In the genomic region with DNA sequence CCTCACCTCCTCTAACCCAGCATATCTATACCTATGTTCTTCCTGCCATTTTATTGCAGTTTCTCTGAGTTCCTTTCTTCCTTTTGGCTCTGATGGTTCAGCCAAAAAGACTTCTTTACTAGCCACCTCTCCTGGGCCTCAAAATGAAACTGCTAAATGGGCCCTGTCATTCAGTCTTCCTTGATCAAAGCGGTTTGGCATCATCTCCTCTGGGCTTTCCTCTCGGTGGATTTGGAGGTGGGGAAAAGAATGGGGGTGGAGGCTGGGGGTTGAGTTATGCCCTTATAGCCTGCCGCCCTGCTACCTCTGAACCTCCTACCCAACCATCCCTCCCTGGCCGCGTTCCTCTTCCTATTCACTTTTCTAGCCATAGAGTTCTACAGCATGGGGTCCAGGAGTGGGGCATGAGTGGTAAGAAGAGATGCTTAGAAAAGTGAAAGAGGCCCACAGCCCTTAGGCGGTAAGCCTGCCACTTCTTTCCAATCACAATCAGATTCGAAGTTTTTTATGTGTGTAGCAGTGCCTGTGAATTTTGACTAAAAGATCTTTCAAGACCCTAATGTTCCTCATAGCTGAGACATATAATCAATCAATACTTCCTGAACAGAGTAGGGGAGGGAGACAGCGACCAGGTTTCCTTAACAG, we compare ENCODE assay signal across 2 cellular contexts.
TF ChIP-seq lines count a peak whose summit lies in the region.

No MANE protein-coding gene starts in this region.

TF ChIP-seq in GM23338, 12 proteins besides CTCF, POLR2A, EP300 and RAD21 (continued from another document and continues in another):
- TF ChIP-seq, protein P1, sequence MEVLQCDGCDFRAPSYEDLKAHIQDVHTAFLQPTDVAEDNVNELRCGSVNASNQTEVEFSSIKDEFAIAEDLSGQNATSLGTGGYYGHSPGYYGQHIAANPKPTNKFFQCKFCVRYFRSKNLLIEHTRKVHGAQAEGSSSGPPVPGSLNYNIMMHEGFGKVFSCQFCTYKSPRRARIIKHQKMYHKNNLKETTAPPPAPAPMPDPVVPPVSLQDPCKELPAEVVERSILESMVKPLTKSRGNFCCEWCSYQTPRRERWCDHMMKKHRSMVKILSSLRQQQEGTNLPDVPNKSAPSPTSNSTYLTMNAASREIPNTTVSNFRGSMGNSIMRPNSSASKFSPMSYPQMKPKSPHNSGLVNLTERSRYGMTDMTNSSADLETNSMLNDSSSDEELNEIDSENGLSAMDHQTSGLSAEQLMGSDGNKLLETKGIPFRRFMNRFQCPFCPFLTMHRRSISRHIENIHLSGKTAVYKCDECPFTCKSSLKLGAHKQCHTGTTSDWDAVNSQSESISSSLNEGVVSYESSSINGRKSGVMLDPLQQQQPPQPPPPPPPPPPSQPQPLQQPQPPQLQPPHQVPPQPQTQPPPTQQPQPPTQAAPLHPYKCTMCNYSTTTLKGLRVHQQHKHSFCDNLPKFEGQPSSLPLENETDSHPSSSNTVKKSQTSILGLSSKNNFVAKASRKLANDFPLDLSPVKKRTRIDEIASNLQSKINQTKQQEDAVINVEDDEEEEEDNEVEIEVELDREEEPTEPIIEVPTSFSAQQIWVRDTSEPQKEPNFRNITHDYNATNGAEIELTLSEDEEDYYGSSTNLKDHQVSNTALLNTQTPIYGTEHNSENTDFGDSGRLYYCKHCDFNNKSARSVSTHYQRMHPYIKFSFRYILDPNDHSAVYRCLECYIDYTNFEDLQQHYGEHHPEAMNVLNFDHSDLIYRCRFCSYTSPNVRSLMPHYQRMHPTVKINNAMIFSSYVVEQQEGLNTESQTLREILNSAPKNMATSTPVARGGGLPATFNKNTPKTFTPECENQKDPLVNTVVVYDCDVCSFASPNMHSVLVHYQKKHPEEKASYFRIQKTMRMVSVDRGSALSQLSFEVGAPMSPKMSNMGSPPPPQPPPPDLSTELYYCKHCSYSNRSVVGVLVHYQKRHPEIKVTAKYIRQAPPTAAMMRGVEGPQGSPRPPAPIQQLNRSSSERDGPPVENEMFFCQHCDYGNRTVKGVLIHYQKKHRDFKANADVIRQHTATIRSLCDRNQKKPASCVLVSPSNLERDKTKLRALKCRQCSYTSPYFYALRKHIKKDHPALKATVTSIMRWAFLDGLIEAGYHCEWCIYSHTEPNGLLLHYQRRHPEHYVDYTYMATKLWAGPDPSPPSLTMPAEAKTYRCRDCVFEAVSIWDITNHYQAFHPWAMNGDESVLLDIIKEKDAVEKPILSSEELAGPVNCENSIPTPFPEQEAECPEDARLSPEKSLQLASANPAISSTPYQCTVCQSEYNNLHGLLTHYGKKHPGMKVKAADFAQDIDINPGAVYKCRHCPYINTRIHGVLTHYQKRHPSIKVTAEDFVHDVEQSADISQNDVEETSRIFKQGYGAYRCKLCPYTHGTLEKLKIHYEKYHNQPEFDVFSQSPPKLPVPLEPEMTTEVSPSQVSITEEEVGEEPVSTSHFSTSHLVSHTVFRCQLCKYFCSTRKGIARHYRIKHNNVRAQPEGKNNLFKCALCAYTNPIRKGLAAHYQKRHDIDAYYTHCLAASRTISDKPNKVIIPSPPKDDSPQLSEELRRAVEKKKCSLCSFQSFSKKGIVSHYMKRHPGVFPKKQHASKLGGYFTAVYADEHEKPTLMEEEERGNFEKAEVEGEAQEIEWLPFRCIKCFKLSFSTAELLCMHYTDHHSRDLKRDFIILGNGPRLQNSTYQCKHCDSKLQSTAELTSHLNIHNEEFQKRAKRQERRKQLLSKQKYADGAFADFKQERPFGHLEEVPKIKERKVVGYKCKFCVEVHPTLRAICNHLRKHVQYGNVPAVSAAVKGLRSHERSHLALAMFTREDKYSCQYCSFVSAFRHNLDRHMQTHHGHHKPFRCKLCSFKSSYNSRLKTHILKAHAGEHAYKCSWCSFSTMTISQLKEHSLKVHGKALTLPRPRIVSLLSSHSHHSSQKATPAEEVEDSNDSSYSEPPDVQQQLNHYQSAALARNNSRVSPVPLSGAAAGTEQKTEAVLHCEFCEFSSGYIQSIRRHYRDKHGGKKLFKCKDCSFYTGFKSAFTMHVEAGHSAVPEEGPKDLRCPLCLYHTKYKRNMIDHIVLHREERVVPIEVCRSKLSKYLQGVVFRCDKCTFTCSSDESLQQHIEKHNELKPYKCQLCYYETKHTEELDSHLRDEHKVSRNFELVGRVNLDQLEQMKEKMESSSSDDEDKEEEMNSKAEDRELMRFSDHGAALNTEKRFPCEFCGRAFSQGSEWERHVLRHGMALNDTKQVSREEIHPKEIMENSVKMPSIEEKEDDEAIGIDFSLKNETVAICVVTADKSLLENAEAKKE (CRISPR knock-in tag; IDR thresholded peaks at IDR 0.05), result no peak
- TF ChIP-seq EZH2phosphoT487 (IDR thresholded peaks at IDR 0.05; ENCODE audit: unreplicated experiment) (no peak), CREB1 (CRISPR knock-in tag; IDR thresholded peaks at IDR 0.05; ENCODE audit: low read depth) (no peak), EZH2 (IDR thresholded peaks at IDR 0.05; ENCODE audit: low read depth, unreplicated experiment) (no peak), ZNF331 (CRISPR knock-in tag; IDR thresholded peaks at IDR 0.05; ENCODE audit: low read depth) (no peak), ZNF114 (CRISPR knock-in tag; IDR thresholded peaks at IDR 0.05) (no peak), STAT1 (IDR thresholded peaks at IDR 0.05; ENCODE audit: unreplicated experiment) (no peak)
- TF ChIP-seq, protein P2, sequence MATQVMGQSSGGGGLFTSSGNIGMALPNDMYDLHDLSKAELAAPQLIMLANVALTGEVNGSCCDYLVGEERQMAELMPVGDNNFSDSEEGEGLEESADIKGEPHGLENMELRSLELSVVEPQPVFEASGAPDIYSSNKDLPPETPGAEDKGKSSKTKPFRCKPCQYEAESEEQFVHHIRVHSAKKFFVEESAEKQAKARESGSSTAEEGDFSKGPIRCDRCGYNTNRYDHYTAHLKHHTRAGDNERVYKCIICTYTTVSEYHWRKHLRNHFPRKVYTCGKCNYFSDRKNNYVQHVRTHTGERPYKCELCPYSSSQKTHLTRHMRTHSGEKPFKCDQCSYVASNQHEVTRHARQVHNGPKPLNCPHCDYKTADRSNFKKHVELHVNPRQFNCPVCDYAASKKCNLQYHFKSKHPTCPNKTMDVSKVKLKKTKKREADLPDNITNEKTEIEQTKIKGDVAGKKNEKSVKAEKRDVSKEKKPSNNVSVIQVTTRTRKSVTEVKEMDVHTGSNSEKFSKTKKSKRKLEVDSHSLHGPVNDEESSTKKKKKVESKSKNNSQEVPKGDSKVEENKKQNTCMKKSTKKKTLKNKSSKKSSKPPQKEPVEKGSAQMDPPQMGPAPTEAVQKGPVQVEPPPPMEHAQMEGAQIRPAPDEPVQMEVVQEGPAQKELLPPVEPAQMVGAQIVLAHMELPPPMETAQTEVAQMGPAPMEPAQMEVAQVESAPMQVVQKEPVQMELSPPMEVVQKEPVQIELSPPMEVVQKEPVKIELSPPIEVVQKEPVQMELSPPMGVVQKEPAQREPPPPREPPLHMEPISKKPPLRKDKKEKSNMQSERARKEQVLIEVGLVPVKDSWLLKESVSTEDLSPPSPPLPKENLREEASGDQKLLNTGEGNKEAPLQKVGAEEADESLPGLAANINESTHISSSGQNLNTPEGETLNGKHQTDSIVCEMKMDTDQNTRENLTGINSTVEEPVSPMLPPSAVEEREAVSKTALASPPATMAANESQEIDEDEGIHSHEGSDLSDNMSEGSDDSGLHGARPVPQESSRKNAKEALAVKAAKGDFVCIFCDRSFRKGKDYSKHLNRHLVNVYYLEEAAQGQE (IDR thresholded peaks at IDR 0.05; ENCODE audit: unreplicated experiment), result no peak

TF ChIP-seq in WTC11, 78 proteins besides CTCF, POLR2A, EP300 and RAD21 (continued from another document):
- TF ChIP-seq AFF4 (CRISPR knock-in tag; IDR thresholded peaks at IDR 0.05; ENCODE audit: borderline replicate concordance), result no peak
- 0 out of 2 replicates have a peak, but pooled peaks have one; percentile 19 for TF ChIP-seq MAX (CRISPR knock-in tag; IDR thresholded peaks at IDR 0.05)
- no peak for TF ChIP-seq JUN (CRISPR knock-in tag; IDR thresholded peaks at IDR 0.05)
- TF ChIP-seq FOXJ3 (CRISPR knock-in tag; IDR thresholded peaks at IDR 0.05; ENCODE audit: borderline replicate concordance), result no peak
